In the genomic region with DNA sequence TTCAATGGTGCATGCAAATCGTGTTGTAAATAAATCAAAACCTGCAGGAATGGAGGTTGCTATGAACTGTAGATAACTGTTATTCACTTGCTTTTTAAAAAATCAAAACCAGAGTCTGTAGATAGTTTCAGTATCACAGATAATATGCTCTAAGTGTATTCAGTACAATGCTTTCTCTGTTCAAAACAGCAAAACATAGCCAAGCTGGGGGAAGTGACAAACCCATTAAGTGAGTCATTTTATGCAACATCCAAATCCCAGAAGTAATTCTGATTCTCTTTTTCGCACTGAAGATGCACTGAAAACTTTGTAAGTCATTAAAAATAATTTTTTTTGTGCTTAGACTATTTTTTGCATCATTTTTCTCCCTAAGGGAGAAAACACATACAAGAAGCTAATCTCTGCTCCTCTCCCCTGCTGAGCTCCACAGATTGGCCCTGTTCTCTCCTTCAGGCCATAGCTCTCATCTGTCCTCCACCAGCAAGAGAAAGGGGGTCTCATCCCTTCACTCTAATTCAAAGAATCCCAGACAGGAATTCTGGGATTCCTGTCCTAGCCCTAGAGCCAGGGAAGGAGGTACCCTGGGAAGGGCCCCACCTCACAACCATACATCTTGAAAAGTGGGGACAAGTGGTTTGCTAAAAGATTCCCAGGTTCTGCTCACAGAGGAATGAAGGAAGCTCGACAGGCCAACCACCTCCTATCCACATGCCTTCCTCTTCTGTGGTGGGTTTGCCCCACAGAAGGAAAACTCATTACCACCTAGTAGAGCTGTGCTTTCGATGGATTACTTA, we compare ENCODE assay signal across 11 cellular contexts. TPM values are rescaled to one million over a fixed set of nuclear protein-coding genes. Genes with fewer than 3 reads are reported as not detected.
DNase-seq lines count a peak whose midpoint lies in the region; ATAC-seq, FAIRE-seq and TF ChIP-seq lines count a peak whose summit lies in the region.
"Had no signal": no experiment of that assay in that cellular context is flagged by ENCODE, and none has a peak within 500 bp of the region (broad histone marks: within the 10 kb centered on the region; RNA-seq: fewer than 3 reads in every experiment).

No MANE protein-coding gene starts in this region.

- ATAC-seq in activated T-cell treated with anti-CD3 and anti-CD28 coated beads, Interleukin-2, amount 50 U/mL, for 4 hours, result peak; percentile 71 to 83
- peak; percentile 57 for ATAC-seq in HG03460 (IDR thresholded peaks at IDR 0.05; ENCODE audit: unreplicated experiment)

- no peaks in the 10 kb centered on the region for H3K79me2 ChIP-seq in fibroblast of lung (ENCODE audit: control insufficient read depth, insufficient read depth, low read length)

- no peaks in the 10 kb centered on the region for H3K9me3 Mint-ChIP-seq in activated T-cell treated with anti-CD3 and anti-CD28 coated beads, Interleukin-2, amount 50 U/mL, for 4 hours
- H3K9me3 Mint-ChIP-seq: nephron had no signal

- H3K27ac ChIP-seq in fibroblast of lung (ENCODE audit: insufficient read depth, low read length), result peak overlapping the region; percentile 15
- H3K27ac ChIP-seq: KMS-11 had no signal

- DNase-seq in activated T-cell treated with anti-CD3 and anti-CD28 coated beads, Interleukin-2, amount 50 U/mL, for 4 hours, result no peak
- DNase-seq in activated T-cell treated with anti-CD3 and anti-CD28 coated beads, Interleukin-2, amount 50 U/mL, for 1 hour, result no peak
- DNase-seq in fibroblast of lung (ENCODE audit: low read depth in 2 of 2), result peak; percentile 65 to 73
- peak; percentile 44 for DNase-seq in urothelium cell line (ENCODE audit: low spot score)
- no peak for DNase-seq in NCI-H2171 (lab: John Stamatoyannopoulos, UW)
- DNase-seq in DMS 273 treated with DMSO at 0.1 percent for 48 hours (lab: John Stamatoyannopoulos, UW), result no peak
- DNase-seq in T1000 (lab: John Stamatoyannopoulos, UW), result no peak
- DNase-seq: activated naive CD4-positive, alpha-beta T cell had no signal

- no peaks in the 10 kb centered on the region for H3K27me3 ChIP-seq in fibroblast of lung (ENCODE audit: control insufficient read depth, insufficient read depth, low read length)

- H2AFZ ChIP-seq in fibroblast of lung (ENCODE audit: low read length), result no peak overlapping the region

- H3K27me3 Mint-ChIP-seq in activated T-cell treated with anti-CD3 and anti-CD28 coated beads, Interleukin-2, amount 50 U/mL, for 4 hours (ENCODE audit: low read depth), result no peaks in the 10 kb centered on the region

- H3K4me3 Mint-ChIP-seq in activated T-cell treated with anti-CD3 and anti-CD28 coated beads, Interleukin-2, amount 50 U/mL, for 4 hours, result no peak overlapping the region
- H3K4me3 Mint-ChIP-seq: nephron had no signal

- peak overlapping the region; percentile 46 for H3K4me2 ChIP-seq in fibroblast of lung (ENCODE audit: extremely low read depth, insufficient read depth, low read length)
- H3K4me2 ChIP-seq: KMS-11 had no signal

- no peak overlapping the region for H3K4me3 ChIP-seq in fibroblast of lung (replicated peaks in 1 of 4; ENCODE audit: control extremely low read depth in 1 of 4, insufficient read depth in 1 of 4, low read depth in 3 of 4, low read length in 4 of 4)

- H3K4me1 Mint-ChIP-seq in activated T-cell treated with anti-CD3 and anti-CD28 coated beads, Interleukin-2, amount 50 U/mL, for 4 hours (ENCODE audit: low read depth), result peaks cover 15% of the 10 kb centered on the region

- no peaks in the 10 kb centered on the region for H3K36me3 Mint-ChIP-seq in activated T-cell treated with anti-CD3 and anti-CD28 coated beads, Interleukin-2, amount 50 U/mL, for 4 hours (ENCODE audit: insufficient read depth)

- no peak for TF ChIP-seq CTCF in fibroblast of lung (conservative IDR thresholded peaks at IDR 0.05 in 1 of 2, IDR thresholded peaks at IDR 0.05 in 1 of 2; ENCODE audit: low read depth in 1 of 2, low read length in 2 of 2)

- no peaks in the 10 kb centered on the region for H4K20me1 ChIP-seq in fibroblast of lung (ENCODE audit: control insufficient read depth, extremely low read depth, insufficient read depth, low read length)

- H3K4me1 ChIP-seq in fibroblast of lung (ENCODE audit: control insufficient read depth, extremely low read depth, insufficient read depth, low read length), result peaks cover 7% of the 10 kb centered on the region

- FAIRE-seq in urothelium cell line (lab: Jason Lieb, UNC), result no peak

- no peak overlapping the region for H3K9ac ChIP-seq in fibroblast of lung (ENCODE audit: insufficient read depth, low read length)
- H3K9ac ChIP-seq: KMS-11 had no signal

- H3K9me3 ChIP-seq in fibroblast of lung (ENCODE audit: control insufficient read depth, insufficient read depth, low read depth, low read length), result no peaks in the 10 kb centered on the region

- H3K36me3 ChIP-seq in fibroblast of lung (ENCODE audit: control insufficient read depth, insufficient read depth, low read length), result no peaks in the 10 kb centered on the region

RNA-seq across cellular contexts. Expression of a gene that starts 4.9 kb away (rescaled TPM):
- total RNA-seq in activated T-cell treated with anti-CD3 and anti-CD28 coated beads, Interleukin-2, amount 50 U/mL, for 4 hours, result under 1 TPM; 0.16 to 0.47 (median 0.46) TPM
- total RNA-seq in fibroblast of lung, result 18.5 and 26.9 TPM in 2 replicates
- 32.7 and 47.0 TPM in 2 replicates for polyA plus RNA-seq in fibroblast of lung
- polyA plus RNA-seq in fibroblast of lung (2012), result 15.8 and 25.4 TPM in 2 replicates
- 2.4 and 7.5 TPM in 2 replicates for polyA minus RNA-seq in fibroblast of lung (ENCODE audit: low replicate concordance)

Comparison
In these comparisons a context has a peak if more than half of its experiments do, and no peak if none do; other contexts are left out.
1. DNase-seq: peak in fibroblast of lung (2 of 2) and urothelium cell line (single experiment); none in activated T-cell treated with anti-CD3 and anti-CD28 coated beads, Interleukin-2, amount 50 U/mL, for 4 hours (single experiment), activated T-cell treated with anti-CD3 and anti-CD28 coated beads, Interleukin-2, amount 50 U/mL, for 1 hour (single experiment), NCI-H2171 (single experiment), DMS 273 treated with DMSO at 0.1 percent for 48 hours (single experiment) and T1000 (single experiment).
2. RNA of a gene that starts 4.9 kb away (total RNA-seq): 18.5 to 26.9 TPM in fibroblast of lung; 0.16 to 0.47 TPM in activated T-cell treated with anti-CD3 and anti-CD28 coated beads, Interleukin-2, amount 50 U/mL, for 4 hours; every median in the first group is over 10 times any median in the second.